12 cellular contexts compared by ENCODE assay signal in the genomic region with DNA sequence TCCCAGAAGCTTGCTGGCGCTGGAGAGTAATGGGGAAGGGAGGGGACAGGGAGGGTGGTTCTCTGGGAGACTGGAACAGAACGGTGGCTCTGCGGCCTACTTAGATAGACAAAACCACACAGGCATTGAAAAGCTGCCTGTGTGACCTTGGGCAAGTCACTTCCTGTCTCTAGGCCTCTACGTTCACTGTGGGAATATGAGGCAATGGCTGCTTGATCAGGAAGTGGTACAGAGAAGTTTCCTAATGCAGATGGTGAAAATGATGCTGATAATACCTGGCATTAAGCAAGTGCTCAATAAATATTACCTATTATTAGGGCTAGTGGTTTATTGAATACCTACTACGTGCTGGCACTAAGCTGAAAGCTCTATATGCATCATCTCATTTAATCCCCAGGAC. TPM values are rescaled to one million over a fixed set of nuclear protein-coding genes. Genes with fewer than 3 reads are reported as not detected.
DNase-seq lines count a peak whose midpoint lies in the region; ATAC-seq and TF ChIP-seq lines count a peak whose summit lies in the region.
"Had no signal": no experiment of that assay in that cellular context is flagged by ENCODE, and none has a peak within 500 bp of the region (broad histone marks: within the 10 kb centered on the region; RNA-seq: fewer than 3 reads in every experiment).

No MANE protein-coding gene starts in this region.

- POLR2A ChIA-PET in activated CD8-positive, alpha-beta T cell treated with anti-CD3 and anti-CD28 coated beads, Interleukin-2, amount 10 ng/mL, durations not matched to agents 7 days and 5 days (lab: Charles Lee): interaction anchor here (2.0 kb wide), 1 partner anchor 15 kb away, joined by 8 read pairs; a partner anchor contains a TSS

- no peak overlapping the region for H3K27ac ChIP-seq in SJCRH30
- H3K27ac ChIP-seq: A549 had no signal

- H3K4me1 ChIP-seq in SJCRH30: no peaks in the 10 kb centered on the region
- H3K4me1 ChIP-seq: A549 had no signal

- peaks cover 5% of the 10 kb centered on the region for H3K36me3 Mint-ChIP-seq in activated CD8-positive, alpha-beta T cell treated with anti-CD3 and anti-CD28 coated beads, Interleukin-2, amount 10 ng/mL, durations not matched to agents 7 days and 5 days (ENCODE audit: low read depth)

- TF ChIP-seq CTCF in NB4 (IDR thresholded peaks at IDR 0.05; ENCODE audit: low read depth, low read length): no peak

- H3K27ac Mint-ChIP-seq in activated CD8-positive, alpha-beta T cell treated with anti-CD3 and anti-CD28 coated beads, Interleukin-2, amount 10 ng/mL, durations not matched to agents 7 days and 5 days: peak overlapping the region; percentile 88
- H3K27ac Mint-ChIP-seq: type B pancreatic cell had no signal

- no peak overlapping the region for H3K4me3 ChIP-seq in NB4 (ENCODE audit: low read depth, low read length)
- H3K4me3 ChIP-seq in SJCRH30: no peak overlapping the region
- H3K4me3 ChIP-seq: A549 had no signal

- peaks cover 30% of the 10 kb centered on the region for H3K4me1 Mint-ChIP-seq in activated CD8-positive, alpha-beta T cell treated with anti-CD3 and anti-CD28 coated beads, Interleukin-2, amount 10 ng/mL, durations not matched to agents 7 days and 5 days (ENCODE audit: low read depth)

- H3K27me3 ChIP-seq in SJCRH30: no peaks in the 10 kb centered on the region

- no peak overlapping the region for H3K4me3 Mint-ChIP-seq in activated CD8-positive, alpha-beta T cell treated with anti-CD3 and anti-CD28 coated beads, Interleukin-2, amount 10 ng/mL, durations not matched to agents 7 days and 5 days
- H3K4me3 Mint-ChIP-seq: type B pancreatic cell had no signal

- ATAC-seq in activated CD4-positive, CD25-positive, alpha-beta regulatory T cell treated with anti-CD3 and anti-CD28 coated beads, Interleukin-2, amount 50 U/mL, for 24 hours: peak; percentile 56 to 83
- ATAC-seq in activated CD8-positive, alpha-beta T cell treated with anti-CD3 and anti-CD28 coated beads, Interleukin-2, amount 10 ng/mL, durations not matched to agents 7 days and 5 days: peak; percentile 87
- no peak for ATAC-seq in Right ventricle myocardium superior (ENCODE audit: poor library complexity)
- ATAC-seq: A549 had no signal

- no peaks in the 10 kb centered on the region for H3K9me3 Mint-ChIP-seq in activated CD8-positive, alpha-beta T cell treated with anti-CD3 and anti-CD28 coated beads, Interleukin-2, amount 10 ng/mL, durations not matched to agents 7 days and 5 days (ENCODE audit: insufficient read depth)
- H3K9me3 Mint-ChIP-seq: type B pancreatic cell had no signal

- H3K36me3 ChIP-seq in SJCRH30: no peaks in the 10 kb centered on the region

- H3K9me3 ChIP-seq in SJCRH30 (replicated peaks): no peaks in the 10 kb centered on the region
- H3K9me3 ChIP-seq: A549 had no signal

- no peaks in the 10 kb centered on the region for H3K27me3 Mint-ChIP-seq in activated CD8-positive, alpha-beta T cell treated with anti-CD3 and anti-CD28 coated beads, Interleukin-2, amount 10 ng/mL, durations not matched to agents 7 days and 5 days (ENCODE audit: low read depth)
- H3K27me3 Mint-ChIP-seq: type B pancreatic cell had no signal

- CTCF ChIA-PET in activated CD8-positive, alpha-beta T cell treated with anti-CD3 and anti-CD28 coated beads, Interleukin-2, amount 10 ng/mL, durations not matched to agents 7 days and 5 days (lab: Charles Lee): interaction anchor here (1.7 kb wide), 1 partner anchor 254 kb away, joined by 7 read pairs; no protein-coding TSS in a partner anchor

- DNase-seq in activated CD4-positive, CD25-positive, alpha-beta regulatory T cell (lab: John Stamatoyannopoulos, UW): no peak
- peak; percentile 93 for DNase-seq in NB4 (ENCODE audit: low read depth)
- DNase-seq in activated CD8-positive, alpha-beta T cell treated with anti-CD3 and anti-CD28 coated beads, Interleukin-2, amount 10 ng/mL, durations not matched to agents 7 days and 5 days: peak; percentile 61
- peak; percentile 18 to 32 for DNase-seq in lung microvascular endothelial cell (ENCODE audit: low read depth in 2 of 2)
- DNase-seq in SJCRH30: no peak
- no peak for DNase-seq in Right ventricle myocardium superior
- no peak for DNase-seq in islet precursor cell
- DNase-seq: NCI-H2227 treated with DMSO at 0.1 percent for 48 hours, SW 1271 had no signal

- no peak for TF ChIP-seq POLR2A in NB4 (IDR thresholded peaks at IDR 0.05; ENCODE audit: extremely low read depth, insufficient read length)

- intact Hi-C loops in Right ventricle myocardium superior (cut with DNase I): no loop called here

RNA-seq across cellular contexts. Expression of a gene that starts 15.7 kb away (rescaled TPM):
- total RNA-seq in activated CD8-positive, alpha-beta T cell treated with anti-CD3 and anti-CD28 coated beads, Interleukin-2, amount 10 ng/mL, durations not matched to agents 7 days and 5 days: 10 to 100 TPM; 19.0 to 21.8 TPM
- total RNA-seq in lung microvascular endothelial cell (12.4 and 14.1 TPM in 2 replicates), Right ventricle myocardium superior (20.3 TPM)
- total RNA-seq in SJCRH30 (2014; rRNA removed; shearing (Covaris generic)): 16.1 and 16.8 TPM in 2 replicates

RNA-seq across cellular contexts. Expression of a gene that starts 16.0 kb away (rescaled TPM):
- total RNA-seq in activated CD8-positive, alpha-beta T cell treated with anti-CD3 and anti-CD28 coated beads, Interleukin-2, amount 10 ng/mL, durations not matched to agents 7 days and 5 days: 100 to 1,000 TPM; 102 to 103 TPM
- total RNA-seq in lung microvascular endothelial cell: 74.5 and 85.9 TPM in 2 replicates
- total RNA-seq in SJCRH30 (2014; rRNA removed; shearing (Covaris generic)): 100 and 116 TPM in 2 replicates
- 381 TPM for total RNA-seq in Right ventricle myocardium superior

RNA-seq across cellular contexts. Expression of a gene that starts 31.3 kb away (rescaled TPM):
- total RNA-seq in activated CD8-positive, alpha-beta T cell treated with anti-CD3 and anti-CD28 coated beads, Interleukin-2, amount 10 ng/mL, durations not matched to agents 7 days and 5 days: not detected
- total RNA-seq in lung microvascular endothelial cell (not detected in 2 replicates), Right ventricle myocardium superior (not detected)
- 0.06 TPM in 1 of 2 replicates, not detected in the other for total RNA-seq in SJCRH30 (2014; rRNA removed; shearing (Covaris generic))

Comparison
In these comparisons a context has a peak if more than half of its experiments do, and no peak if none do; other contexts are left out.
1. DNase-seq: peak in NB4 (single experiment), activated CD8-positive, alpha-beta T cell treated with anti-CD3 and anti-CD28 coated beads, Interleukin-2, amount 10 ng/mL, durations not matched to agents 7 days and 5 days (single experiment) and lung microvascular endothelial cell (2 of 2); none in activated CD4-positive, CD25-positive, alpha-beta regulatory T cell (0 of 4), SJCRH30 (0 of 2), Right ventricle myocardium superior (single experiment) and islet precursor cell (single experiment).